ENCODE assay signal across 14 cellular contexts in the genomic region with DNA sequence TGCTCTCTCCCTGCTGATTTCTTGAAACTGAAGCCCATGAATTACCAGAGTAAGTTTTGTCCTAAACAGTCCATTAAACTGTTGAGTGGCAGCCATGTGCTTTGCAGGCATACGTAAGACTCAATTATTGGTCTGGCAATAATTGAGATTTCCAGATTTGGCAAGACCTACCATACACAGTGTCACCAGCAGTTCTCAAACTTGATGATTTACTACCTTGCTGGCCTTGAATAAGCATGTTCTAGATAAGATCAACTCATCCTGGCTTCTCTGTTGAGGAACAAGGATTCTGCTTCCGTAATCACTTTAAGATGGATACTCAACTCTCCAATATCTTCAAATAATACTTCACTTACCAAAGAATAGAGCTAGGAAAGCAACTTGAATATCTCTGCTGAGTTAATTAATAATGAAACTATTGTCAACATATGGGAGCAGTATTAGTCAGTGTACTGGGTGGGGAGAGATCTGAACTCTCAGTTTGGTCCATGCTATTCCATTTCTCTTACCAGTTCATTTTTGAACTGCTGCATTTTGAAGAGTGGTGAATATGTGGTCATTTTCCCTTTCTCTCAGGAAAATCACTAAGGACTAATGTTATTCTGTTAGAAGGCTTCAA.
"Had no signal": no experiment of that assay in that cellular context is flagged by ENCODE, and none has a peak within 500 bp of the region (broad histone marks: within the 10 kb centered on the region; RNA-seq: fewer than 3 reads in every experiment).

No MANE protein-coding gene starts in this region.

- H3K27ac ChIP-seq: colonic mucosa, foreskin keratinocyte, right atrium auricular region, skin epidermis, stomach had no signal

- DNase-seq: activated CD4-positive, alpha-beta T cell treated with anti-CD3 and anti-CD28 coated beads for 48 hours; activated naive CD4-positive, alpha-beta T cell treated with anti-CD3 and anti-CD28 coated beads, Interleukin-2, amount 10 ng/mL, durations not matched to agents 7 days and 5 days; activated T-cell treated with anti-CD3 and anti-CD28 coated beads for 4 hours; caudate nucleus; colonic mucosa; effector CD4-positive, alpha-beta T cell; foreskin keratinocyte; head of caudate nucleus; natural killer cell; posterior cingulate gyrus; stomach had no signal

- H3K27me3 ChIP-seq: colonic mucosa, foreskin keratinocyte, right atrium auricular region, stomach had no signal

- H3K9me3 ChIP-seq: colonic mucosa, right atrium auricular region, stomach had no signal

- H3K4me3 ChIP-seq: colonic mucosa, right atrium auricular region, skin epidermis, stomach had no signal

- ATAC-seq: foreskin keratinocyte, left lobe of liver, natural killer cell had no signal

- H3K4me1 ChIP-seq: colonic mucosa, right atrium auricular region, stomach had no signal

- H3K36me3 ChIP-seq: colonic mucosa, right atrium auricular region, stomach had no signal
